In the genomic region with DNA sequence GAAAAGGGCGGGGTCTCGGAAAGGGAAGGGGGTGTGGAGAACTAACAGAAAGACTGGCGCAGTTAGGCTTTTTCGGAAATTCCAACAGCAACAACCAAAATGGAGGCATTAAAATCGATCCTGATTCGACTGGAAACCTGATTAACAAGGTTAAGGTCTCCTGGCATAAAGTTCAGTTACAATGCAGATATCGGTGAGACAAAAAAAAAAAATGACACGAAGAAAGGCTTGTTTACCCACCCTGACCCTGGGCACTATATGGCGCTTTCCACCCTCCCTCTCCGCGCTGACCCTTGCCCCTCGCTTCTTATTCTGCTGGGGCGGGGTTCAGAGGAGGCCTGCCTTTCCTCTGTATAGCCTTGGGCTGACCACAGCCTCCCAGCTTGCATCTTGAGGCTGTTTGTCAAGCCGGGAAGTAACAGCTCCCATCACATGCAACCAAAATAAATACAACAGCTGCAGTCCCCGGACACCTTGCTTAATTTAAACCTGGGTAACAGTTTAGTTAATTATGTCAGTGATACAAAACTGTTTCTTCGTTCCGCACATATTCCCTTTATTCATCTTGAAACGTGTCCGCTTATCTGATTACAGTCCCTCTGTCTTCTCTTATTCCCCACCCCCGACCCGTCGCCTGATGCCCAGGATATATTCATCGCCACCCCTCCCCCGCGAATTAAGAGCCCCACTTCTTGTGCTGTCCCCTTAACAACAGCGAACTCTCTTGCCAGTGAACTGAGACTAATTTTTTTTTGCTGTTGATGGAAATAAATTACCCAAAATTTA, we compare ENCODE assay signal across 8 cellular contexts. TPM values are rescaled to one million over a fixed set of nuclear protein-coding genes. Genes with fewer than 3 reads are reported as not detected.
DNase-seq lines count a peak whose midpoint lies in the region; ATAC-seq and TF ChIP-seq lines count a peak whose summit lies in the region.

No MANE protein-coding gene starts in this region.

- TF ChIP-seq POLR2A in tibial nerve (IDR thresholded peaks at IDR 0.05): peak; percentile 26

- peak overlapping the region; percentile 74 for H3K4me3 ChIP-seq in AG10803 (ENCODE audit: low read length)
- H3K4me3 ChIP-seq in tibial nerve: peak overlapping the region; percentile 56 to 93 (median 74)

- peak overlapping the region; percentile 92 for H3K4me3 Mint-ChIP-seq in neural crest cell

- H3K9me3 Mint-ChIP-seq in neural crest cell: peaks cover 6% of the 10 kb centered on the region

- peaks cover 0 to 57% (median 25%) of the 10 kb centered on the region in 4 donors for H3K4me1 ChIP-seq in tibial nerve

- DNase-seq in AG10803 (ENCODE audit: low read depth): peak; percentile 80
- peak; percentile 80 for DNase-seq in RKO (ENCODE audit: low spot score)
- DNase-seq in activated naive CD4-positive, alpha-beta T cell treated with Interleukin-2 at 50 U/mL for 16 hours: peak; percentile 36
- DNase-seq in foreskin melanocyte: peak; percentile 85
- peak; percentile 69 for DNase-seq in neural crest cell (ENCODE audit: low read depth, low spot score)
- DNase-seq in tibial nerve (ENCODE audit: low spot score in 2 of 2): peak; percentile 58 to 68

- no peaks in the 10 kb centered on the region for H3K27me3 Mint-ChIP-seq in neural crest cell (ENCODE audit: low read depth)

- H3K27ac ChIP-seq in tibial nerve: peak overlapping the region; percentile 97 to 99 (median 98)

- TF ChIP-seq CTCF in AG10803 (conservative IDR thresholded peaks at IDR 0.05; ENCODE audit: low read length) (no peak), neural crest cell (conservative IDR thresholded peaks at IDR 0.05) (no peak), tibial nerve (IDR thresholded peaks at IDR 0.05) (peak in 1 of 5 experiments; percentile 1)

- H3K36me3 Mint-ChIP-seq in neural crest cell (ENCODE audit: low read depth): peaks cover 6% of the 10 kb centered on the region

- H3K4me1 Mint-ChIP-seq in neural crest cell: peaks cover 54% of the 10 kb centered on the region

- peak in 1 of 2 donors; percentile 86 for TF ChIP-seq EP300 in tibial nerve (IDR thresholded peaks at IDR 0.05)

- H3K36me3 ChIP-seq in tibial nerve: no peaks in the 10 kb centered on the region

- H3K27me3 ChIP-seq in tibial nerve: no peaks in the 10 kb centered on the region

- peak overlapping the region; percentile 93 for H3K27ac Mint-ChIP-seq in neural crest cell (ENCODE audit: unreplicated experiment)

- peak; percentile 28 for ATAC-seq in GM18907 (IDR thresholded peaks at IDR 0.05; ENCODE audit: unreplicated experiment)
- peak; percentile 16 for ATAC-seq in HG03460 (IDR thresholded peaks at IDR 0.05; ENCODE audit: unreplicated experiment)

- 1 to 2% methylated on average over 26 of the region's 26 CpGs for WGBS in tibial nerve, 2 donors

- H3K9me3 ChIP-seq in tibial nerve: peaks cover 0 to 7% (median 0%) of the 10 kb centered on the region in 4 donors

RNA-seq across cellular contexts. Expression of a gene that starts 0.8 kb away (rescaled TPM):
- total RNA-seq in neural crest cell (51.2 TPM in 2 replicates), tibial nerve (100 to 1,000 TPM in 3 of 4 donors, 10 to 100 TPM in 1; 95.4 to 159 (median 134) TPM)

Comparison
In these comparisons a context has a peak if more than half of its experiments do, and no peak if none do; other contexts are left out.
1. Peak in every context shown above with its lines: DNase-seq, ATAC-seq, H3K4me3 ChIP-seq and H3K27ac ChIP-seq.